ENCODE assay signal across 1 cellular context in genomic region chr4:180665994-180666818, GRCh38.
TF ChIP-seq lines count a peak whose summit lies in the region.

No MANE protein-coding gene starts in this region.

TF ChIP-seq in HCT116, 20 proteins besides CTCF, POLR2A, EP300 and RAD21 (continued from another document):
- no peak for TF ChIP-seq REST (IDR thresholded peaks at IDR 0.05; ENCODE audit: low read depth)
- TF ChIP-seq, protein P1, sequence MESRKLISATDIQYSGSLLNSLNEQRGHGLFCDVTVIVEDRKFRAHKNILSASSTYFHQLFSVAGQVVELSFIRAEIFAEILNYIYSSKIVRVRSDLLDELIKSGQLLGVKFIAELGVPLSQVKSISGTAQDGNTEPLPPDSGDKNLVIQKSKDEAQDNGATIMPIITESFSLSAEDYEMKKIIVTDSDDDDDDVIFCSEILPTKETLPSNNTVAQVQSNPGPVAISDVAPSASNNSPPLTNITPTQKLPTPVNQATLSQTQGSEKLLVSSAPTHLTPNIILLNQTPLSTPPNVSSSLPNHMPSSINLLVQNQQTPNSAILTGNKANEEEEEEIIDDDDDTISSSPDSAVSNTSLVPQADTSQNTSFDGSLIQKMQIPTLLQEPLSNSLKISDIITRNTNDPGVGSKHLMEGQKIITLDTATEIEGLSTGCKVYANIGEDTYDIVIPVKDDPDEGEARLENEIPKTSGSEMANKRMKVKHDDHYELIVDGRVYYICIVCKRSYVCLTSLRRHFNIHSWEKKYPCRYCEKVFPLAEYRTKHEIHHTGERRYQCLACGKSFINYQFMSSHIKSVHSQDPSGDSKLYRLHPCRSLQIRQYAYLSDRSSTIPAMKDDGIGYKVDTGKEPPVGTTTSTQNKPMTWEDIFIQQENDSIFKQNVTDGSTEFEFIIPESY (IDR thresholded peaks at IDR 0.05; ENCODE audit: extremely low read depth, insufficient replicate concordance, low read length) = no peak
